Comparison of ENCODE assay signal across 9 cellular contexts in genomic region chr9:4334439-4334838, GRCh38. TPM values are rescaled to one million over a fixed set of nuclear protein-coding genes. Genes with fewer than 3 reads are reported as not detected.
DNase-seq lines count a peak whose midpoint lies in the region; ATAC-seq and TF ChIP-seq lines count a peak whose summit lies in the region.
"Had no signal": no experiment of that assay in that cellular context is flagged by ENCODE, and none has a peak within 500 bp of the region (broad histone marks: within the 10 kb centered on the region; RNA-seq: fewer than 3 reads in every experiment).

No MANE protein-coding gene starts in this region.

- ATAC-seq in SK-N-SH treated with all-trans-retinoic acid at 6 μM for 48 hours: peak; percentile 79
- ATAC-seq in aorta (ENCODE audit: low FRiP score): peak; percentile 83
- no peak for ATAC-seq in naive thymus-derived CD4-positive, alpha-beta T cell

- CTCF ChIA-PET in SK-N-SH (lab: Yijun Ruan, JAX) (interaction anchor here (1.1 kb wide), 1 partner anchor 105 kb away, joined by 3 read pairs; no protein-coding TSS in a partner anchor), mammary epithelial cell (lab: Charles Lee; ENCODE audit: low non-redundant PET) (no interaction called here)
- CTCF ChIA-PET in naive thymus-derived CD4-positive, alpha-beta T cell (lab: Charles Lee): no interaction called here

- peaks cover 0 to 5% (median 0%) of the 10 kb centered on the region in 5 donors for H3K27me3 Mint-ChIP-seq in naive thymus-derived CD4-positive, alpha-beta T cell

- 37% methylated on average over 3 of the region's 3 CpGs for WGBS in SK-N-SH (ENCODE audit: low lambda C conversion rate)
- WGBS in mammary epithelial cell (ENCODE audit: low coverage, missing lambda C conversion rate): 0% methylated on average over 3 of the region's 3 CpGs
- 27 to 44% methylated on average over 3 of the region's 3 CpGs for WGBS in aorta, 2 donors

- intact Hi-C loops in mammary epithelial cell (cut with micrococcal nuclease) (no loop called here), aorta (cut with DNase I) (loop anchor here in 1 of 2 donors (10.0 kb wide), 1 partner anchor 600 kb away; no protein-coding TSS in a partner anchor), vagina (cut with DNase I) (no loop called here)
- intact Hi-C loops in naive thymus-derived CD4-positive, alpha-beta T cell (cut with micrococcal nuclease): no loop called here

- H3K9me3 Mint-ChIP-seq in naive thymus-derived CD4-positive, alpha-beta T cell: peaks cover 0 to 2% (median 0%) of the 10 kb centered on the region in 11 donors
- H3K9me3 Mint-ChIP-seq: memory B cell had no signal

- H3K36me3 ChIP-seq in SK-N-SH (replicated peaks in 1 of 2; ENCODE audit: control insufficient read depth in 1 of 2, insufficient read depth in 2 of 2, low read length in 1 of 2) (no peaks in the 10 kb centered on the region), mammary epithelial cell (ENCODE audit: insufficient read depth, low read length) (no peaks in the 10 kb centered on the region), aorta (ENCODE audit: control insufficient read depth in 1 of 2, insufficient read depth in 2 of 2, low read length in 1 of 2) (no peaks in the 10 kb centered on the region), vagina (no peaks in the 10 kb centered on the region)
- no peaks in the 10 kb centered on the region for H3K36me3 ChIP-seq in naive thymus-derived CD4-positive, alpha-beta T cell (ENCODE audit: control insufficient read depth in 2 of 3, insufficient read depth in 3 of 3, low read length in 3 of 3)

- no peaks in the 10 kb centered on the region; a peak in 1 of 4 replicates for H3K4me1 ChIP-seq in SK-N-SH (ENCODE audit: control insufficient read depth in 1 of 2, insufficient read depth in 2 of 2, low read depth in 1 of 2, low read length in 1 of 2)
- H3K4me1 ChIP-seq in mammary epithelial cell (ENCODE audit: insufficient read depth, low read length): peaks cover 4% of the 10 kb centered on the region
- no peaks in the 10 kb centered on the region for H3K4me1 ChIP-seq in aorta (ENCODE audit: control insufficient read depth in 1 of 2, insufficient read depth in 2 of 2, low read length in 2 of 2)
- no peaks in the 10 kb centered on the region for H3K4me1 ChIP-seq in vagina
- H3K4me1 ChIP-seq in naive thymus-derived CD4-positive, alpha-beta T cell (ENCODE audit: control insufficient read depth in 2 of 2, insufficient read depth in 2 of 2, low read length in 2 of 2): no peaks in the 10 kb centered on the region

- H3F3A ChIP-seq in SK-N-SH (replicated peaks; ENCODE audit: insufficient read depth): no peaks in the 10 kb centered on the region

- H3K9me2 ChIP-seq in SK-N-SH: no peaks in the 10 kb centered on the region

- H3K4me2 ChIP-seq in SK-N-SH: no peak overlapping the region
- no peak overlapping the region for H3K4me2 ChIP-seq in mammary epithelial cell (ENCODE audit: insufficient read depth, low read depth, low read length)

- H3K27ac Mint-ChIP-seq in naive thymus-derived CD4-positive, alpha-beta T cell: peak overlapping the region in 1 of 9 donors; percentile 11
- H3K27ac Mint-ChIP-seq: memory B cell had no signal

- no peak overlapping the region for H3K9ac ChIP-seq in SK-N-SH
- no peak overlapping the region for H3K9ac ChIP-seq in mammary epithelial cell (ENCODE audit: insufficient read depth, low read length)

- no peak for TF ChIP-seq POLR2A in vagina (IDR thresholded peaks at IDR 0.05)

- in situ Hi-C loops in mammary epithelial cell (cut with MboI; ENCODE audit: low sequenced_read_pairs in 2 of 2): loop anchor here in 1 of 2 donors (25.0 kb wide), 2 partner anchors 247 to 872 kb away; no protein-coding TSS in a partner anchor

- H3K79me2 ChIP-seq in SK-N-SH (ENCODE audit: insufficient read depth) (no peaks in the 10 kb centered on the region), mammary epithelial cell (ENCODE audit: insufficient read depth, low read length) (no peaks in the 10 kb centered on the region)

- H3K27me3 ChIP-seq in SK-N-SH (ENCODE audit: insufficient read depth) (no peaks in the 10 kb centered on the region), mammary epithelial cell (ENCODE audit: insufficient read depth, low read length) (no peaks in the 10 kb centered on the region), aorta (ENCODE audit: control insufficient read depth in 1 of 2, insufficient read depth in 2 of 2, low read length in 1 of 2) (no peaks in the 10 kb centered on the region), vagina (no peaks in the 10 kb centered on the region)
- H3K27me3 ChIP-seq in naive thymus-derived CD4-positive, alpha-beta T cell (ENCODE audit: control insufficient read depth in 2 of 2, insufficient read depth in 2 of 2, low read length in 2 of 2): no peaks in the 10 kb centered on the region

- no peak overlapping the region for H3K4me3 Mint-ChIP-seq in naive thymus-derived CD4-positive, alpha-beta T cell
- H3K4me3 Mint-ChIP-seq: memory B cell had no signal

- DNase-seq in SK-N-SH (no peak), mammary epithelial cell (peak; percentile 86), kidney tubule cell (ENCODE audit: low spot score) (peak; percentile 97), aorta (no peak), cortex of kidney (lab: John Stamatoyannopoulos, UW) (no peak), vagina (ENCODE audit: extremely low spot score in 2 of 2) (no peak)
- DNase-seq in naive thymus-derived CD4-positive, alpha-beta T cell: no peak

- no peak for TF ChIP-seq RAD21 in SK-N-SH (IDR thresholded peaks at IDR 0.05; ENCODE audit: low read length)

- no peak overlapping the region for H3K4me3 ChIP-seq in SK-N-SH (ENCODE audit: low read depth in 2 of 2, low read length in 1 of 2)
- H3K4me3 ChIP-seq in mammary epithelial cell (replicated peaks in 1 of 3; ENCODE audit: insufficient read depth in 1 of 3, low read depth in 2 of 3, low read length in 3 of 3): no peak overlapping the region
- H3K4me3 ChIP-seq in aorta (ENCODE audit: low read length in 2 of 2): no peak overlapping the region
- H3K4me3 ChIP-seq in vagina: no peak overlapping the region
- H3K4me3 ChIP-seq in naive thymus-derived CD4-positive, alpha-beta T cell (ENCODE audit: low read length): no peak overlapping the region

- POLR2A ChIA-PET in SK-N-SH (lab: Yijun Ruan, JAX): no interaction called here
- POLR2A ChIA-PET in naive thymus-derived CD4-positive, alpha-beta T cell (lab: Charles Lee): no interaction called here

- H4K20me1 ChIP-seq in SK-N-SH (ENCODE audit: insufficient read depth) (no peaks in the 10 kb centered on the region), mammary epithelial cell (ENCODE audit: insufficient read depth, low read length) (no peaks in the 10 kb centered on the region)

- dilution Hi-C loops in mammary epithelial cell (cut with HindIII; ENCODE audit: low sequenced_read_pairs): no loop called here

- no peak for TF ChIP-seq EP300 in SK-N-SH (IDR thresholded peaks at IDR 0.05; ENCODE audit: borderline replicate concordance in 1 of 2, low read depth in 1 of 2, low read length in 1 of 2)

- no TSS peak for BruUV-seq in mammary epithelial cell (replicated peaks; lab: Mats Ljungman, UMichigan)

- H3K36me3 Mint-ChIP-seq in naive thymus-derived CD4-positive, alpha-beta T cell: no peaks in the 10 kb centered on the region
- H3K36me3 Mint-ChIP-seq: memory B cell had no signal

- no peak overlapping the region for H2AFZ ChIP-seq in SK-N-SH (ENCODE audit: low read depth)
- no peak overlapping the region for H2AFZ ChIP-seq in mammary epithelial cell (ENCODE audit: low read depth, low read length)

- H3K4me1 Mint-ChIP-seq in naive thymus-derived CD4-positive, alpha-beta T cell: peaks cover 2 to 8% (median 5%) of the 10 kb centered on the region in 7 donors
- H3K4me1 Mint-ChIP-seq: memory B cell had no signal

- H3K27ac ChIP-seq in SK-N-SH (ENCODE audit: low read depth in 2 of 2, low read length in 1 of 2): no peak overlapping the region
- H3K27ac ChIP-seq in mammary epithelial cell (ENCODE audit: insufficient read depth, low read depth, low read length): peak overlapping the region; percentile 23
- H3K27ac ChIP-seq in aorta (ENCODE audit: low read depth in 1 of 2, low read length in 2 of 2): no peak overlapping the region
- H3K27ac ChIP-seq in vagina: no peak overlapping the region
- H3K27ac ChIP-seq in naive thymus-derived CD4-positive, alpha-beta T cell (ENCODE audit: low read depth, low read length): no peak overlapping the region

- H3K9me3 ChIP-seq in SK-N-SH: no peaks in the 10 kb centered on the region
- H3K9me3 ChIP-seq in mammary epithelial cell (replicated peaks; ENCODE audit: insufficient read depth, low read length): no peaks in the 10 kb centered on the region
- H3K9me3 ChIP-seq in aorta (ENCODE audit: control insufficient read depth, low read length): no peaks in the 10 kb centered on the region
- H3K9me3 ChIP-seq in vagina: no peaks in the 10 kb centered on the region
- H3K9me3 ChIP-seq in naive thymus-derived CD4-positive, alpha-beta T cell (ENCODE audit: control insufficient read depth in 2 of 3, low read length in 3 of 3): no peaks in the 10 kb centered on the region

- no peak for TF ChIP-seq CTCF in SK-N-SH (IDR thresholded peaks at IDR 0.05)
- no peak for TF ChIP-seq CTCF in mammary epithelial cell (conservative IDR thresholded peaks at IDR 0.05 in 1 of 2, IDR thresholded peaks at IDR 0.05 in 1 of 2; ENCODE audit: extremely low read depth in 1 of 2, insufficient read depth in 1 of 2, low read depth in 1 of 2, low read length in 2 of 2)
- no peak for TF ChIP-seq CTCF in vagina (IDR thresholded peaks at IDR 0.05)

TF ChIP-seq in SK-N-SH treated with all-trans-retinoic acid at 6 μM for 48 hours, 23 proteins besides CTCF, POLR2A, EP300 and RAD21 (continues in another document):
- TF ChIP-seq TCF4 (CRISPR knock-in tag; IDR thresholded peaks at IDR 0.05; ENCODE audit: borderline replicate concordance): no peak

TF ChIP-seq in SK-N-SH, 30 proteins besides CTCF, POLR2A, EP300 and RAD21 (continues in another document):
- TF ChIP-seq MEF2A (IDR thresholded peaks at IDR 0.05; ENCODE audit: borderline replicate concordance, low read depth): no peak
- no peak for TF ChIP-seq YY1 (IDR thresholded peaks at IDR 0.05; ENCODE audit: low read depth)
- TF ChIP-seq NRF1 (IDR thresholded peaks at IDR 0.05; ENCODE audit: low read depth, low read length): no peak

RNA-seq across cellular contexts. Expression of gene GLIS3, which starts 34.6 kb away (rescaled TPM):
- 4.7 and 5.1 TPM in 2 replicates for polyA plus RNA-seq in SK-N-SH (2012; rRNA removed)
- polyA plus RNA-seq in SK-N-SH (2012; cell fraction: cytosol; rRNA removed): 4.2 and 5.3 TPM in 2 replicates
- 8.2 and 10.9 TPM in 2 replicates for polyA plus RNA-seq in SK-N-SH (2012; cell fraction: nucleus; rRNA removed)
- total RNA-seq in mammary epithelial cell: 1 to 10 TPM; 1.2 to 9.8 TPM
- 0.15 TPM for polyA plus RNA-seq in mammary epithelial cell
- 5.2 TPM for polyA minus RNA-seq in mammary epithelial cell
- 10 to 100 TPM; 57.4 to 84.2 TPM for total RNA-seq in aorta
- 1 to 10 TPM; 3.8 to 7.0 TPM for polyA plus RNA-seq in aorta
- total RNA-seq in vagina: 33.4 TPM
- 10 to 100 TPM in 1 of 5 experiments, 1 to 10 TPM in 3, under 1 TPM in 1; 0.60 to 13.0 (median 6.1) TPM for total RNA-seq in naive thymus-derived CD4-positive, alpha-beta T cell
- 1 to 10 TPM in 1 of 2 donors, not detected in 1; 2.4 TPM for polyA plus RNA-seq in naive thymus-derived CD4-positive, alpha-beta T cell

Comparison
In these comparisons a context has a peak if more than half of its experiments do, and no peak if none do; other contexts are left out.
1. DNase-seq: peak in mammary epithelial cell (single experiment) and kidney tubule cell (single experiment); none in SK-N-SH (single experiment), aorta (0 of 2), cortex of kidney (single experiment), vagina (0 of 2) and naive thymus-derived CD4-positive, alpha-beta T cell (0 of 9).